ENCODE assay signal across 8 cellular contexts in genomic region chr20:49046087-49046900, GRCh38. TPM values are rescaled to one million over a fixed set of nuclear protein-coding genes. Genes with fewer than 3 reads are reported as not detected.
DNase-seq lines count a peak whose midpoint lies in the region; ATAC-seq lines count a peak whose summit lies in the region.

Gene CSE1L, plus strand, starts transcription at chr20:49046312. Its CDS starts 12,152 bp downstream, at chr20:49058464.

- H3K27ac Mint-ChIP-seq in dendritic cell treated with granulocyte-macrophage colony-stimulating factor and Interleukin-4, amounts not matched to agents 40 ng/mL and 50 ng/mL, for 4 days, result peak within 1 kb of the TSS; percentile 99

- ATAC-seq in GM19372 (IDR thresholded peaks at IDR 0.05; ENCODE audit: low read depth, unreplicated experiment), result peak; percentile 86
- ATAC-seq in HG03558 (IDR thresholded peaks at IDR 0.05; ENCODE audit: extremely low read depth, unreplicated experiment), result peak; percentile 67
- ATAC-seq in left lobe of liver, result peak; percentile 91

- intact Hi-C loops in dendritic cell treated with granulocyte-macrophage colony-stimulating factor and Interleukin-4, amounts not matched to agents 40 ng/mL and 50 ng/mL, for 4 days (cut with micrococcal nuclease), result loop anchor here (1.0 kb wide), 1 partner anchor 8 kb away; no protein-coding TSS in a partner anchor

- no peaks in the 10 kb centered on the region for H3K9me3 Mint-ChIP-seq in dendritic cell treated with granulocyte-macrophage colony-stimulating factor and Interleukin-4, amounts not matched to agents 40 ng/mL and 50 ng/mL, for 4 days

- DNase-seq in C1 segment of cervical spinal cord (lab: John Stamatoyannopoulos, UW), result peak; percentile 47 to 96 (median 92)
- peak; percentile 84 for DNase-seq in NCI-H748 treated with DMSO at 0.1 percent for 48 hours (lab: John Stamatoyannopoulos, UW)
- DNase-seq in activated CD4-positive, alpha-beta T cell treated with anti-CD3 and anti-CD28 coated beads, Interleukin-2, amount 50 U/mL, for 24 hours (ENCODE audit: low read depth in 1 of 2, low spot score in 1 of 2), result peak; percentile 91 to 92
- peak; percentile 97 for DNase-seq in left lobe of liver (ENCODE audit: low spot score)
- peak; percentile 90 for DNase-seq in stimulated activated CD4-positive, alpha-beta T cell treated with anti-CD3 and anti-CD28 coated beads, Interleukin-2, amount 100 ng/mL, for 4 hours (ENCODE audit: low read depth)

- peak within 1 kb of the TSS; percentile 99 for H3K4me3 Mint-ChIP-seq in dendritic cell treated with granulocyte-macrophage colony-stimulating factor and Interleukin-4, amounts not matched to agents 40 ng/mL and 50 ng/mL, for 4 days

- H3K4me1 Mint-ChIP-seq in dendritic cell treated with granulocyte-macrophage colony-stimulating factor and Interleukin-4, amounts not matched to agents 40 ng/mL and 50 ng/mL, for 4 days (ENCODE audit: low read depth), result peaks cover 44% of the 10 kb centered on the region

- no peaks in the 10 kb centered on the region for H3K27me3 Mint-ChIP-seq in dendritic cell treated with granulocyte-macrophage colony-stimulating factor and Interleukin-4, amounts not matched to agents 40 ng/mL and 50 ng/mL, for 4 days

- H3K36me3 Mint-ChIP-seq in dendritic cell treated with granulocyte-macrophage colony-stimulating factor and Interleukin-4, amounts not matched to agents 40 ng/mL and 50 ng/mL, for 4 days (ENCODE audit: low read depth), result peaks cover 31% of the 10 kb centered on the region

RNA-seq across cellular contexts. Expression of gene CSE1L, which starts in this region (rescaled TPM):
- 19.6 TPM for total RNA-seq in left lobe of liver

Comparison
In these comparisons a context has a peak if more than half of its experiments do, and no peak if none do; other contexts are left out.
1. Peak in every context shown above with its lines: DNase-seq and ATAC-seq.